Comparison of ENCODE assay signal across 14 cellular contexts in the genomic region with DNA sequence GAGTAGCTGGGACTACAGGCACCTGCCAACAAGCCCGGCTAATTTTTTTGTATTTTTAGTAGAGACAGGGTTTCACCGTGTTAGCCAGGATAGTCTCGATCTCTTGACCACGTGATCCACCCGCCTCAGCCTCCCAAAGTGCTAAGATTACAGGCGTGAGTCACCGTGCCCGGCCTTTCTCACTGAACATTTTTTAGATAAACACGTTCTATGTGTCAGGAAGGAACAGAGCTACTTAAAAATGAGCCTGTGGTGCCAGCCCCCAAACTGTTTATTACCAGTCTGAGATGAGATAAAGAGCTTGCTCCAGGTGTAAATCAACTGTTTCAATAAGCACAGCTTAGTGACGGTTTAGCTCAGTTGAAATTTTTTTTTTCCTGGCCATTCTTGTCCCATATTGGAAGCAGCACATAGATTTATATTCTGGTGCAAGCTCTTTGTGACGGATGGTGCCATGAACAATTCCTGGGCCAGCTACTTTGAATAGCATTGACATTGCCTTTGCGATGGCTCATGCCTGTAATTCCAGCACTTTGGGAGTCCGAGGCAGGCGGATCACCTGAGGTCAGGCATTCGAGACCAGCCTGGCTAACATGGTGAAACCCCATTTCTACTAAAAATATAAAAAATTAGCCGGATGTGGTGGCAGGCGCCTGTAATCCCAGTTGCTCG. TPM values are rescaled to one million over a fixed set of nuclear protein-coding genes. Genes with fewer than 3 reads are reported as not detected.
A peak's percentile ranks its signal among the peaks of the same experiment; 100 is the strongest.
DNase-seq lines count a peak whose midpoint lies in the region; ATAC-seq and TF ChIP-seq lines count a peak whose summit lies in the region.
"Not testable (repeated sequence)": the region's sequence is repeated elsewhere in the genome, so short reads cannot be mapped to it uniquely, and the experiment has no call there.
"Had no signal": no experiment of that assay in that cellular context is flagged by ENCODE, and none has a peak within 500 bp of the region (broad histone marks: within the 10 kb centered on the region; RNA-seq: fewer than 3 reads in every experiment).

No MANE protein-coding gene starts in this region.

- not testable (repeated sequence) for H2BK15ac ChIP-seq in mesenchymal stem cell (ENCODE audit: low read depth, poor library complexity, severe bottlenecking)

- H3K9me3 ChIP-seq in GM23248 (ENCODE audit: low read depth); PC-3 (ENCODE audit: low read length); adrenal gland (replicated peaks in 1 of 3); mesenchymal stem cell (ENCODE audit: control insufficient read depth, low read length): not testable (repeated sequence)

- ATAC-seq in PC-3 = not testable (repeated sequence)
- ATAC-seq in Right ventricle myocardium superior (ENCODE audit: poor library complexity) = peak; percentile 48

- H2BK5ac ChIP-seq in mesenchymal stem cell (ENCODE audit: low read depth, low read length, poor library complexity, severe bottlenecking) = not testable (repeated sequence)

- H3K4ac ChIP-seq in mesenchymal stem cell (ENCODE audit: low read depth in 1 of 2, low read length in 2 of 2) = not testable (repeated sequence)

- H3K4me3 Mint-ChIP-seq in type B pancreatic cell = not testable (repeated sequence)

- H2AK5ac ChIP-seq in mesenchymal stem cell (ENCODE audit: low read length, severe bottlenecking) = not testable (repeated sequence)

- intact Hi-C loops in PC-3 (cut with micrococcal nuclease); adrenal gland (cut with DNase I); Right ventricle myocardium superior (cut with DNase I): not testable (repeated sequence)

- not testable (repeated sequence) for H3K36me3 Mint-ChIP-seq in type B pancreatic cell

- H3K27ac ChIP-seq in GM23248 (0 out of 2 replicates have a peak overlapping the region, but pooled peaks have one; percentile 7), adrenal gland (peak overlapping the region in 3 of 5 donors; percentile 5 to 42 (median 26)), rectal smooth muscle tissue (ENCODE audit: low read depth, low read length) (peak overlapping the region; percentile 97)
- H3K27ac ChIP-seq in PC-3 (ENCODE audit: low read length); mesenchymal stem cell (ENCODE audit: low read length, poor library complexity, severe bottlenecking): not testable (repeated sequence)

- TF ChIP-seq CTCF in PC-3 (conservative IDR thresholded peaks at IDR 0.05; ENCODE audit: low read depth, low read length); adrenal gland (IDR thresholded peaks at IDR 0.05); type B pancreatic cell (conservative IDR thresholded peaks at IDR 0.05): not testable (repeated sequence)

- H3K79me1 ChIP-seq in mesenchymal stem cell (replicated peaks; ENCODE audit: low read length, poor library complexity, severe bottlenecking) = not testable (repeated sequence)

- H3K4me1 ChIP-seq in GM23248 (ENCODE audit: insufficient read depth) (peaks cover 41% of the 10 kb centered on the region), PC-3 (ENCODE audit: insufficient read depth, low read length) (peaks cover 12% of the 10 kb centered on the region), adrenal gland (replicated peaks in 1 of 2) (peaks cover 13 to 29% of the 10 kb centered on the region in 2 donors), mesenchymal stem cell (ENCODE audit: control insufficient read depth, insufficient read depth, low read depth, low read length) (peaks cover 17% of the 10 kb centered on the region), rectal smooth muscle tissue (ENCODE audit: control insufficient read depth, insufficient read depth, low read length) (peaks cover 45% of the 10 kb centered on the region)

- not testable (repeated sequence) for BruUV-seq in PC-3 (replicated peaks; lab: Mats Ljungman, UMichigan)

- H3K27ac Mint-ChIP-seq in type B pancreatic cell = peak overlapping the region; percentile 71

- POLR2A ChIA-PET in PC-3 (lab: Charles Lee; ENCODE audit: unreplicated experiment) = not testable (repeated sequence)

- H2BK120ac ChIP-seq in mesenchymal stem cell (ENCODE audit: low read depth, low read length) = not testable (repeated sequence)

- not testable (repeated sequence) for H4K8ac ChIP-seq in mesenchymal stem cell (ENCODE audit: low read length)

- not testable (repeated sequence) for H3K9ac ChIP-seq in GM23248; PC-3 (ENCODE audit: low read length); mesenchymal stem cell (ENCODE audit: low read length); rectal smooth muscle tissue (ENCODE audit: low read length)

- peak overlapping the region; percentile 6 for H3K4me2 ChIP-seq in GM23248 (ENCODE audit: unreplicated experiment)
- H3K4me2 ChIP-seq in PC-3 (ENCODE audit: low read length); mesenchymal stem cell (ENCODE audit: low read length, poor library complexity, severe bottlenecking): not testable (repeated sequence)

- not testable (repeated sequence) for H3K27me3 Mint-ChIP-seq in type B pancreatic cell

- H3K27me3 ChIP-seq in GM23248 (replicated peaks; ENCODE audit: insufficient read depth); PC-3 (ENCODE audit: low read length); adrenal gland; mesenchymal stem cell (ENCODE audit: control insufficient read depth in 1 of 2, insufficient read depth in 1 of 2, low read length in 2 of 2); rectal smooth muscle tissue (ENCODE audit: control insufficient read depth, insufficient read depth, low read length): not testable (repeated sequence)

- DNase-seq in GM23248 (peak; percentile 73), PC-3 (peak; percentile 36), adrenal gland (peak in 6 of 7 donors; percentile 69 to 88 (median 82)), dermis blood vessel endothelial cell (peak; percentile 83), mesenchymal stem cell (peak; percentile 72)
- DNase-seq in Right ventricle myocardium superior; type B pancreatic cell (ENCODE audit: extremely low spot score, unreplicated experiment): not testable (repeated sequence)

- H2BK12ac ChIP-seq in mesenchymal stem cell (ENCODE audit: low read length in 2 of 2) = not testable (repeated sequence)

- in situ Hi-C loops in GM23248 (cut with MboI) = not testable (repeated sequence)

- peaks cover 37% of the 10 kb centered on the region for H3K4me1 Mint-ChIP-seq in type B pancreatic cell (ENCODE audit: unreplicated experiment)

- H3K9me2 ChIP-seq in GM23248 (ENCODE audit: insufficient read depth); PC-3 (replicated peaks; ENCODE audit: low read length): not testable (repeated sequence)

- TF ChIP-seq POLR2A in adrenal gland (IDR thresholded peaks at IDR 0.05) = not testable (repeated sequence)

- not testable (repeated sequence) for H3K23ac ChIP-seq in mesenchymal stem cell (ENCODE audit: low read length in 2 of 2)

- H3K4me3 ChIP-seq in GM23248; PC-3 (ENCODE audit: low read length); adrenal gland; mesenchymal stem cell (ENCODE audit: insufficient read depth in 1 of 2, low read depth in 1 of 2, low read length in 2 of 2); rectal smooth muscle tissue (ENCODE audit: low read length): not testable (repeated sequence)

- H3K14ac ChIP-seq in mesenchymal stem cell (ENCODE audit: low read length in 2 of 2) = not testable (repeated sequence)

- H3K18ac ChIP-seq in mesenchymal stem cell (ENCODE audit: low read depth in 1 of 2, low read length in 2 of 2) = not testable (repeated sequence)

- not testable (repeated sequence) for H3K36me3 ChIP-seq in GM23248 (ENCODE audit: low read depth); PC-3 (ENCODE audit: low read depth, low read length); adrenal gland (replicated peaks in 1 of 2); mesenchymal stem cell (ENCODE audit: control insufficient read depth in 1 of 2, insufficient read depth in 2 of 2, low read depth in 1 of 2, low read length in 2 of 2); rectal smooth muscle tissue (ENCODE audit: control insufficient read depth, insufficient read depth, low read length)

- WGBS in GM23248 (ENCODE audit: low coverage in 1 of 2, low lambda C conversion rate in 2 of 2, missing lambda C conversion rate in 2 of 2), 2 experiments = 53 to 58% methylated on average over 18 of the region's 18 CpGs
- 45 to 73% (median 62%) methylated on average over 18 of the region's 18 CpGs for WGBS in adrenal gland, 4 donors
- WGBS in mesenchymal stem cell = 48% methylated on average over 18 of the region's 18 CpGs

- not testable (repeated sequence) for H3K79me2 ChIP-seq in GM23248 (ENCODE audit: insufficient read depth); PC-3 (ENCODE audit: low read length)

- H2AFZ ChIP-seq in GM23248; PC-3 (ENCODE audit: low read length); mesenchymal stem cell (ENCODE audit: low read depth, low read length): not testable (repeated sequence)

- peaks cover 27% of the 10 kb centered on the region for H3F3A ChIP-seq in GM23248 (ENCODE audit: insufficient read depth)
- H3F3A ChIP-seq in PC-3 (ENCODE audit: low read length, unreplicated experiment) = not testable (repeated sequence)

- not testable (repeated sequence) for H3K9me3 Mint-ChIP-seq in type B pancreatic cell

- CTCF ChIA-PET in PC-3 (lab: Charles Lee) = not testable (repeated sequence)

- not testable (repeated sequence) for H4K91ac ChIP-seq in mesenchymal stem cell (ENCODE audit: low read length)

- not testable (repeated sequence) for H4K20me1 ChIP-seq in GM23248 (ENCODE audit: insufficient read depth); PC-3 (ENCODE audit: low read length)

RNA-seq across cellular contexts. Expression of a gene that starts 6.0 kb away (rescaled TPM):
- 407 and 458 TPM in 2 replicates for total RNA-seq in GM23248 (2014; rRNA removed; shearing (Covaris generic))
- polyA plus RNA-seq in GM23248 (2016; fragmentation: Nextera tagmentation; extraction: Ambion mirVana) = 123 and 126 TPM in 2 replicates
- 35.1 and 56.0 TPM in 2 replicates for total RNA-seq in PC-3 (2014; rRNA removed)
- total RNA-seq in adrenal gland = 100 to 1,000 TPM; 232 to 558 (median 316) TPM
- polyA plus RNA-seq in adrenal gland = 100 to 1,000 TPM in 2 of 3 donors, 10 to 100 TPM in 1; 38.7 to 394 (median 156) TPM
- total RNA-seq in dermis blood vessel endothelial cell = 1,406 and 1,997 TPM in 2 replicates
- total RNA-seq in Right ventricle myocardium superior = 263 TPM
- polyA plus RNA-seq in mesenchymal stem cell (2013, experiment 1 of 2) = 26.3 TPM
- 21.0 TPM for polyA plus RNA-seq in mesenchymal stem cell (2013, experiment 2 of 2)
- 124 and 130 TPM in 2 replicates for total RNA-seq in type B pancreatic cell (ENCODE audit: low replicate concordance)

RNA-seq across cellular contexts. Expression of a gene that starts 33.7 kb away (rescaled TPM):
- not detected in 2 replicates for total RNA-seq in GM23248 (2014; rRNA removed; shearing (Covaris generic))
- polyA plus RNA-seq in GM23248 (2016; fragmentation: Nextera tagmentation; extraction: Ambion mirVana) = not detected in 2 replicates
- not detected in 2 replicates for total RNA-seq in PC-3 (2014; rRNA removed)
- 1 to 10 TPM in 2 of 8 donors, under 1 TPM in 1, not detected in 5; 0.84 to 7.0 (median 6.7) TPM for total RNA-seq in adrenal gland
- under 1 TPM in 2 of 3 donors, not detected in 1; 0.80 to 0.84 TPM for polyA plus RNA-seq in adrenal gland
- total RNA-seq in dermis blood vessel endothelial cell = not detected in 2 replicates
- total RNA-seq in Right ventricle myocardium superior = not detected
- polyA plus RNA-seq in mesenchymal stem cell (2013, experiment 1 of 2) = not detected
- not detected for polyA plus RNA-seq in mesenchymal stem cell (2013, experiment 2 of 2)
- not detected in 2 replicates for total RNA-seq in type B pancreatic cell (ENCODE audit: low replicate concordance)
- total RNA-seq: activated T-cell treated with anti-CD3 and anti-CD28 coated beads, Interleukin-2, amount 50 U/mL, for 72 hours; CD8-positive, alpha-beta T cell; osteocyte; right lobe of liver; thyroid gland had no signal
- polyA plus RNA-seq: IgD-negative memory B cell had no signal

RNA-seq across cellular contexts. Expression of a gene that starts 58.4 kb away (rescaled TPM):
- total RNA-seq in GM23248 (2014; rRNA removed; shearing (Covaris generic)) = not detected in 2 replicates
- not detected in 2 replicates for polyA plus RNA-seq in GM23248 (2016; fragmentation: Nextera tagmentation; extraction: Ambion mirVana)
- total RNA-seq in PC-3 (2014; rRNA removed) = not detected in 2 replicates
- total RNA-seq in adrenal gland = 1 to 10 TPM in 3 of 8 donors, not detected in 5; 3.1 to 9.4 (median 9.0) TPM
- polyA plus RNA-seq in adrenal gland = 1 to 10 TPM in 2 of 3 donors, not detected in 1; 1.6 to 2.3 TPM
- not detected in 2 replicates for total RNA-seq in dermis blood vessel endothelial cell
- not detected for total RNA-seq in Right ventricle myocardium superior
- polyA plus RNA-seq in mesenchymal stem cell (2013, experiment 1 of 2) = not detected
- polyA plus RNA-seq in mesenchymal stem cell (2013, experiment 2 of 2) = not detected
- total RNA-seq in type B pancreatic cell (ENCODE audit: low replicate concordance) = 0.40 TPM in 1 of 2 replicates, not detected in the other
- total RNA-seq: activated T-cell treated with anti-CD3 and anti-CD28 coated beads, Interleukin-2, amount 50 U/mL, for 72 hours; CD8-positive, alpha-beta T cell; osteocyte; thyroid gland had no signal
- polyA plus RNA-seq: IgD-negative memory B cell had no signal
